ENCODE assay signal across 8 cellular contexts in genomic region chr14:101426466-101426865, GRCh38.
"Had no signal": no experiment of that assay in that cellular context is flagged by ENCODE, and none has a peak within 500 bp of the region (broad histone marks: within the 10 kb centered on the region; RNA-seq: fewer than 3 reads in every experiment).

No MANE protein-coding gene starts in this region.

- H3K27me3 Mint-ChIP-seq: IgD-negative memory B cell had no signal

- H3K36me3 Mint-ChIP-seq: IgD-negative memory B cell had no signal

- H3K27ac ChIP-seq: GM23248 had no signal

- H3K9me3 ChIP-seq: HAP-1 had no signal

- H3K36me3 ChIP-seq: HAP-1 had no signal

- H3K4me1 ChIP-seq: HAP-1 had no signal

- H3K9ac ChIP-seq: GM23248 had no signal

- ATAC-seq: HCT116, HepG2 had no signal

- H3K4me3 ChIP-seq: GM23248, HAP-1 had no signal

- FAIRE-seq: HepG2 had no signal

- H3K4me3 Mint-ChIP-seq: HFFc6, IgD-negative memory B cell had no signal

- H3K4me1 Mint-ChIP-seq: IgD-negative memory B cell had no signal

- H2AFZ ChIP-seq: GM23248 had no signal

- DNase-seq: GM23248, GOT3, H7, HFFc6 had no signal

- H3K27ac Mint-ChIP-seq: HFFc6, IgD-negative memory B cell had no signal
